Comparison of ENCODE assay signal across 1 cellular context in genomic region chr16:66888647-66889615, GRCh38.
TF ChIP-seq lines count a peak whose summit lies in the region.

No MANE protein-coding gene starts in this region.

TF ChIP-seq in HEK293T, 16 proteins besides CTCF, POLR2A, EP300 and RAD21:
- TF ChIP-seq FOXA1 (IDR thresholded peaks at IDR 0.05), result no peak
- TF ChIP-seq PKNOX1 (IDR thresholded peaks at IDR 0.05), result no peak
